ENCODE assay signal across 19 cellular contexts in genomic region chr19:18746393-18747167, GRCh38. TPM values are rescaled to one million over a fixed set of nuclear protein-coding genes. Genes with fewer than 3 reads are reported as not detected.
"Had no signal": no experiment of that assay in that cellular context is flagged by ENCODE, and none has a peak within 500 bp of the region (broad histone marks: within the 10 kb centered on the region; RNA-seq: fewer than 3 reads in every experiment).

No MANE protein-coding gene starts in this region.

- H3K27me3 ChIP-seq: ascending aorta, breast epithelium, tibial nerve had no signal

- H3K4me3 Mint-ChIP-seq: activated CD4-positive, alpha-beta memory T cell treated with anti-CD3 and anti-CD28 coated beads for 36 hours; activated CD8-positive, alpha-beta memory T cell treated with anti-CD3 and anti-CD28 coated beads, Interleukin-2, amount 10 ng/mL, durations not matched to agents 7 days and 5 days; activated naive CD4-positive, alpha-beta T cell treated with anti-CD3 and anti-CD28 coated beads, Interleukin-2, amount 10 ng/mL, durations not matched to agents 7 days and 5 days; stimulated activated memory B cell treated with anti-CD40 and anti-IgM and Interleukin-4, amounts not matched to agents 10 μg/mL and 1 μg/mL and 100 μg/mL, for 72 hours; T-cell had no signal

- H3K9me3 Mint-ChIP-seq: activated CD4-positive, alpha-beta memory T cell treated with anti-CD3 and anti-CD28 coated beads for 36 hours; activated naive CD4-positive, alpha-beta T cell treated with anti-CD3 and anti-CD28 coated beads, Interleukin-2, amount 10 ng/mL, durations not matched to agents 7 days and 5 days; activated T-helper 2 cell treated with anti-CD3 and anti-CD28 coated beads, Interferon-gamma antibody, Interleukin-2, Interleukin-4, amounts not matched to agents 10 μg/mL and 5 μg/mL and 100 μg/mL, durations not matched to agents 14 hours and 24 hours and 36 hours; stimulated activated memory B cell treated with anti-CD40 and anti-IgM and Interleukin-4, amounts not matched to agents 10 μg/mL and 1 μg/mL and 100 μg/mL, for 72 hours; T-cell had no signal

- H3K4me1 ChIP-seq: ascending aorta had no signal

- H3K27me3 Mint-ChIP-seq: activated CD4-positive, alpha-beta memory T cell treated with anti-CD3 and anti-CD28 coated beads for 36 hours; activated CD8-positive, alpha-beta memory T cell treated with anti-CD3 and anti-CD28 coated beads, Interleukin-2, amount 10 ng/mL, durations not matched to agents 7 days and 5 days; activated naive CD4-positive, alpha-beta T cell treated with anti-CD3 and anti-CD28 coated beads, Interleukin-2, amount 10 ng/mL, durations not matched to agents 7 days and 5 days; stimulated activated memory B cell treated with anti-CD40 and anti-IgM and Interleukin-4, amounts not matched to agents 10 μg/mL and 1 μg/mL and 100 μg/mL, for 72 hours; T-cell had no signal

- H3K36me3 Mint-ChIP-seq: activated CD4-positive, alpha-beta memory T cell treated with anti-CD3 and anti-CD28 coated beads for 36 hours; activated CD8-positive, alpha-beta memory T cell treated with anti-CD3 and anti-CD28 coated beads, Interleukin-2, amount 10 ng/mL, durations not matched to agents 7 days and 5 days; activated naive CD4-positive, alpha-beta T cell treated with anti-CD3 and anti-CD28 coated beads, Interleukin-2, amount 10 ng/mL, durations not matched to agents 7 days and 5 days had no signal

- ATAC-seq: activated CD8-positive, alpha-beta memory T cell treated with anti-CD3 and anti-CD28 coated beads, Interleukin-2, amount 10 ng/mL, durations not matched to agents 7 days and 5 days; esophagus mucosa; stimulated activated memory B cell treated with anti-CD40 and anti-IgM and Interleukin-4, amounts not matched to agents 10 μg/mL and 1 μg/mL and 100 μg/mL, for 72 hours; T-cell had no signal

- H3K27ac Mint-ChIP-seq: activated CD4-positive, alpha-beta memory T cell treated with anti-CD3 and anti-CD28 coated beads for 36 hours; activated CD8-positive, alpha-beta memory T cell treated with anti-CD3 and anti-CD28 coated beads, Interleukin-2, amount 10 ng/mL, durations not matched to agents 7 days and 5 days; activated naive CD4-positive, alpha-beta T cell treated with anti-CD3 and anti-CD28 coated beads, Interleukin-2, amount 10 ng/mL, durations not matched to agents 7 days and 5 days; activated T-helper 2 cell treated with anti-CD3 and anti-CD28 coated beads, Interferon-gamma antibody, Interleukin-2, Interleukin-4, amounts not matched to agents 10 μg/mL and 5 μg/mL and 100 μg/mL, durations not matched to agents 14 hours and 24 hours and 36 hours; stimulated activated memory B cell treated with anti-CD40 and anti-IgM and Interleukin-4, amounts not matched to agents 10 μg/mL and 1 μg/mL and 100 μg/mL, for 72 hours; T-cell had no signal

- H3K4me3 ChIP-seq: ascending aorta, breast epithelium, SK-N-MC, tibial nerve had no signal

- H3K4me1 Mint-ChIP-seq: activated CD8-positive, alpha-beta memory T cell treated with anti-CD3 and anti-CD28 coated beads, Interleukin-2, amount 10 ng/mL, durations not matched to agents 7 days and 5 days; activated naive CD4-positive, alpha-beta T cell treated with anti-CD3 and anti-CD28 coated beads, Interleukin-2, amount 10 ng/mL, durations not matched to agents 7 days and 5 days; stimulated activated memory B cell treated with anti-CD40 and anti-IgM and Interleukin-4, amounts not matched to agents 10 μg/mL and 1 μg/mL and 100 μg/mL, for 72 hours; T-cell had no signal

- H3K36me3 ChIP-seq: breast epithelium had no signal

- H3K9me3 ChIP-seq: ascending aorta, breast epithelium, tibial nerve had no signal

- DNase-seq: activated CD4-positive, alpha-beta memory T cell treated with anti-CD3 and anti-CD28 coated beads for 36 hours; activated CD8-positive, alpha-beta memory T cell treated with anti-CD3 and anti-CD28 coated beads, Interleukin-2, amount 10 ng/mL, durations not matched to agents 7 days and 5 days; activated naive CD4-positive, alpha-beta T cell treated with anti-CD3 and anti-CD28 coated beads, Interleukin-2, amount 10 ng/mL, durations not matched to agents 7 days and 5 days; activated T-cell treated with anti-CD3 and anti-CD28 coated beads, Interleukin-2, amount 50 U/mL, for 1 hour; hippocampal formation; kidney glomerular epithelial cell; midbrain; posterior cingulate gyrus; stimulated activated CD4-positive, alpha-beta T cell treated with anti-CD3 and anti-CD28 coated beads, Interleukin-2, amount 100 ng/mL, for 48 hours; T-cell; T1000 had no signal

- H3K27ac ChIP-seq: ascending aorta, breast epithelium, SK-N-MC, tibial nerve had no signal

RNA-seq across cellular contexts. Expression of gene COMP, which starts 44.5 kb away (rescaled TPM):
- total RNA-seq: activated CD4-positive, alpha-beta memory T cell treated with anti-CD3 and anti-CD28 coated beads for 36 hours; activated CD8-positive, alpha-beta memory T cell treated with anti-CD3 and anti-CD28 coated beads, Interleukin-2, amount 10 ng/mL, durations not matched to agents 7 days and 5 days; activated T-helper 2 cell treated with anti-CD3 and anti-CD28 coated beads, Interferon-gamma antibody, Interleukin-2, Interleukin-4, amounts not matched to agents 10 μg/mL and 5 μg/mL and 100 μg/mL, durations not matched to agents 14 hours and 24 hours and 36 hours; dermis microvascular lymphatic vessel endothelial cell; T-cell had no signal
